Comparison of ENCODE assay signal across 11 cellular contexts in the genomic region with DNA sequence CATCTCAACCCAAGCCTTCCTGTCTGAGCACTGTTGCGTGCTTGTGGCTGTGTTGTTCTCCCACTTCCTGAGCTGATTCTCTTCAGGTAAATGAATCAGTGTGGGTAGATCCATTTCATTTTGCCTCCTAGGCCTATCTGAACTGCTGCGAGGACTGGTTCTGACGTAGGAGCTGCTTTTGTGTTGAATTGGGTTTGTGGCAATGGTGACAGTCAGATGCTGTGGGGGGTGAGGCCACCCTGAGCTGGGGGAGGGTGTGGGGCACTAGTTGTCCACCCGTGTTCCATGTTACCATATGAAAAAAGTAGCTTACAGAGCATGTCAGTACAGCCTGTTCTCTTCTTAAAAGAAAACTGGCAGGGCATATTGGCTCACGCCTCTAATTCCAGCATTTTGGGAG.
"Had no signal": no experiment of that assay in that cellular context is flagged by ENCODE, and none has a peak within 500 bp of the region (broad histone marks: within the 10 kb centered on the region; RNA-seq: fewer than 3 reads in every experiment).

No MANE protein-coding gene starts in this region.

- H3K27me3 ChIP-seq: colonic mucosa, heart right ventricle, right atrium auricular region, upper lobe of left lung had no signal

- H3K27ac ChIP-seq: colonic mucosa, right atrium auricular region, skin epidermis, upper lobe of left lung had no signal

- H3K27ac Mint-ChIP-seq: activated B cell treated with CpG ODN at 0.5 μM for 24 hours, T-helper 17 cell had no signal

- H3K4me1 Mint-ChIP-seq: T-helper 17 cell had no signal

- H3K36me3 Mint-ChIP-seq: natural killer cell had no signal

- H3K36me3 ChIP-seq: colonic mucosa, heart right ventricle, right atrium auricular region, upper lobe of left lung had no signal

- H3K4me1 ChIP-seq: colonic mucosa, right atrium auricular region, upper lobe of left lung had no signal

- H3K4me3 Mint-ChIP-seq: activated B cell treated with CpG ODN at 0.5 μM for 24 hours, natural killer cell, T-helper 17 cell had no signal

- H3K9me3 ChIP-seq: colonic mucosa, right atrium auricular region, upper lobe of left lung had no signal

- H3K27me3 Mint-ChIP-seq: activated B cell treated with CpG ODN at 0.5 μM for 24 hours, T-helper 17 cell had no signal

- DNase-seq: activated B cell treated with CpG ODN at 0.5 μM for 24 hours; colonic mucosa; effector CD4-positive, alpha-beta T cell; heart right ventricle; natural killer cell; Right ventricle myocardium superior; T-helper 17 cell; upper lobe of left lung had no signal

- H3K4me3 ChIP-seq: colonic mucosa, heart right ventricle, right atrium auricular region, skin epidermis, upper lobe of left lung had no signal

- ATAC-seq: heart right ventricle, natural killer cell, SK-N-SH treated with all-trans-retinoic acid at 6 μM for 48 hours, T-helper 17 cell had no signal
